Comparison of ENCODE assay signal across 22 cellular contexts in genomic region chrX:129556806-129557315, GRCh38.
"Had no signal": no experiment of that assay in that cellular context is flagged by ENCODE, and none has a peak within 500 bp of the region (broad histone marks: within the 10 kb centered on the region; RNA-seq: fewer than 3 reads in every experiment).

No MANE protein-coding gene starts in this region.

- FAIRE-seq: endometrium had no signal

- DNase-seq: activated CD4-positive, alpha-beta T cell treated with anti-CD3 and anti-CD28 coated beads for 36 hours; activated CD4-positive, alpha-beta T cell treated with anti-CD3 and anti-CD28 coated beads, Interleukin-2, amount 50 U/mL, for 4 hours; activated CD8-positive, alpha-beta memory T cell treated with anti-CD3 and anti-CD28 coated beads for 24 hours; activated CD8-positive, alpha-beta memory T cell treated with anti-CD3 and anti-CD28 coated beads, Interleukin-2, amount 50 U/mL, for 4 hours; activated naive CD4-positive, alpha-beta T cell; activated T-cell treated with anti-CD3 and anti-CD28 coated beads, Interleukin-2, amount 50 U/mL, for 4 hours; erythroblast; foreskin fibroblast; glutamatergic neuron; immature natural killer cell; left ventricle myocardium inferior; naive thymus-derived CD8-positive, alpha-beta T cell; stimulated activated CD4-positive, alpha-beta T cell treated with anti-CD3 and anti-CD28 coated beads, Interleukin-12 subunit alpha, Interleukin-12 subunit beta, amount 100 ng/mL, for 4 hours; stimulated activated CD4-positive, alpha-beta T cell treated with anti-CD3 and anti-CD28 coated beads, Interleukin-4, amount 100 ng/mL, for 4 hours; stimulated activated naive CD8-positive, alpha-beta T cell treated with anti-CD3 and anti-CD28 coated beads, Interleukin-15, amount 100 ng/mL, for 72 hours; T1000; tibial artery had no signal

- H3K4me3 ChIP-seq: hepatocyte, left ventricle myocardium inferior, prostate gland, right atrium auricular region, tibial artery had no signal

- ATAC-seq: activated CD4-positive, alpha-beta T cell treated with anti-CD3 and anti-CD28 coated beads for 36 hours; activated T-cell treated with anti-CD3 and anti-CD28 coated beads, Interleukin-2, amount 50 U/mL, for 4 hours; naive thymus-derived CD8-positive, alpha-beta T cell; stimulated activated naive CD8-positive, alpha-beta T cell treated with anti-CD3 and anti-CD28 coated beads, Interleukin-15, amount 100 ng/mL, for 72 hours; WTC11 had no signal

- H3K4me1 ChIP-seq: prostate gland, right atrium auricular region, tibial artery had no signal

- H3K9me3 ChIP-seq: left ventricle myocardium inferior, prostate gland, right atrium auricular region, tibial artery had no signal

- H2AFZ ChIP-seq: hepatocyte had no signal

- H3K79me2 ChIP-seq: hepatocyte had no signal

- H3K4me2 ChIP-seq: hepatocyte had no signal

- H3K27ac ChIP-seq: hepatocyte, left ventricle myocardium inferior, prostate gland, tibial artery had no signal

- H3K36me3 ChIP-seq: prostate gland had no signal

- H3K27me3 ChIP-seq: hepatocyte, right atrium auricular region, tibial artery had no signal
